Comparison of ENCODE assay signal across 24 cellular contexts in the genomic region with DNA sequence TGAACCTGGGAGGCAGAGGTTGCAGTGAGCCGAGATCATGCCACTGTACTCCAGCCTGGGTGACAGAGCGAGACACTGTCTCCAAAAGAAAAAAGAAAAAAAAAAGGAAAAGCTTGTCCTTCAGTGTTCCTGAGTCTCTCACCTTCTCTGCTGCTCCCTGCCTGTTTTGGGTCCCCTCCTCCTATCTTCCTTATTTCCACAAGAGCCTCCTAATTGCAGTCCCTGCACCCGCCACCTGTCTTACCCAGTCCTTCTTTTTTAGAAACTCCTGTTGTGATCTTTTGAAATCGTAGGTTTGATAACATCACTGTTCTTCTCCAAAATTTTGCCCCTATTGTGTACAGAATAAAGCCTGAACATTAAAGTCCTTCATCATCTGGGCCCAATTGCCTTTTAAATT.
"Had no signal": no experiment of that assay in that cellular context is flagged by ENCODE, and none has a peak within 500 bp of the region (broad histone marks: within the 10 kb centered on the region; RNA-seq: fewer than 3 reads in every experiment).

No MANE protein-coding gene starts in this region.

- H3K27ac ChIP-seq: coronary artery, prostate gland, right atrium auricular region, stomach, thyroid gland had no signal

- ATAC-seq: left ventricle myocardium superior; mucosa of descending colon; natural killer cell treated with Interleukin-12 subunit alpha and Interleukin-12 subunit beta and Interleukin-15 and Interleukin-18, amount 100 ng/mL, for 72 hours; sciatic nerve; stimulated activated effector memory CD8-positive, alpha-beta T cell treated with anti-CD3 and anti-CD28 coated beads, Interleukin-12 subunit alpha, Interleukin-12 subunit beta, amount 100 ng/mL, for 72 hours had no signal

- H3K4me1 ChIP-seq: prostate gland, right atrium auricular region, thyroid gland had no signal

- DNase-seq: effector memory CD4-positive, alpha-beta T cell; left ventricle myocardium superior; mucosa of descending colon; naive B cell; nucleus accumbens; stimulated activated CD4-positive, alpha-beta T cell treated with anti-CD3 and anti-CD28 coated beads, Interleukin-2, amount 100 ng/mL, for 24 hours; stimulated activated CD4-positive, alpha-beta T cell treated with anti-CD3 and anti-CD28 coated beads, Interleukin-4, amount 100 ng/mL, for 24 hours; stimulated activated naive CD4-positive, alpha-beta T cell treated with Interleukin-2 at 50 U/mL for 16 hours; stomach; thyroid gland; trophoblast cell had no signal

- H3K27ac Mint-ChIP-seq: memory B cell; mesothelial cell of epicardium; naive B cell; natural killer cell treated with Interleukin-12 subunit alpha and Interleukin-12 subunit beta and Interleukin-15 and Interleukin-18, amount 100 ng/mL, for 72 hours; stimulated activated effector memory CD8-positive, alpha-beta T cell treated with anti-CD3 and anti-CD28 coated beads, Interleukin-12 subunit alpha, Interleukin-12 subunit beta, amount 100 ng/mL, for 72 hours had no signal

- H3K36me3 Mint-ChIP-seq: memory B cell; mesothelial cell of epicardium; naive B cell; natural killer cell treated with Interleukin-12 subunit alpha and Interleukin-12 subunit beta and Interleukin-15 and Interleukin-18, amount 100 ng/mL, for 72 hours; stimulated activated effector memory CD8-positive, alpha-beta T cell treated with anti-CD3 and anti-CD28 coated beads, Interleukin-12 subunit alpha, Interleukin-12 subunit beta, amount 100 ng/mL, for 72 hours had no signal

- H3K4me3 ChIP-seq: coronary artery, lung, mucosa of descending colon, prostate gland, right atrium auricular region, stomach, thyroid gland had no signal

- H3K4me1 Mint-ChIP-seq: memory B cell; naive B cell; stimulated activated effector memory CD8-positive, alpha-beta T cell treated with anti-CD3 and anti-CD28 coated beads, Interleukin-12 subunit alpha, Interleukin-12 subunit beta, amount 100 ng/mL, for 72 hours had no signal

- H3K9me3 Mint-ChIP-seq: mesothelial cell of epicardium; natural killer cell treated with Interleukin-12 subunit alpha and Interleukin-12 subunit beta and Interleukin-15 and Interleukin-18, amount 100 ng/mL, for 72 hours had no signal

- FAIRE-seq: endometrium, frontal cortex, keratinocyte, urothelium cell line had no signal

- H3K4me3 Mint-ChIP-seq: memory B cell; mesothelial cell of epicardium; naive B cell; natural killer cell treated with Interleukin-12 subunit alpha and Interleukin-12 subunit beta and Interleukin-15 and Interleukin-18, amount 100 ng/mL, for 72 hours; stimulated activated effector memory CD8-positive, alpha-beta T cell treated with anti-CD3 and anti-CD28 coated beads, Interleukin-12 subunit alpha, Interleukin-12 subunit beta, amount 100 ng/mL, for 72 hours had no signal

- H3K36me3 ChIP-seq: prostate gland, right atrium auricular region, stomach, thyroid gland had no signal

- H3K9me3 ChIP-seq: mucosa of descending colon, prostate gland, right atrium auricular region, stomach, thyroid gland had no signal

- H3K27me3 Mint-ChIP-seq: natural killer cell treated with Interleukin-12 subunit alpha and Interleukin-12 subunit beta and Interleukin-15 and Interleukin-18, amount 100 ng/mL, for 72 hours had no signal

- H3K27me3 ChIP-seq: right atrium auricular region, thyroid gland had no signal
